11 cellular contexts compared by ENCODE assay signal in genomic region chr17:35557353-35557752, GRCh38. TPM values are rescaled to one million over a fixed set of nuclear protein-coding genes. Genes with fewer than 3 reads are reported as not detected.
"Had no signal": no experiment of that assay in that cellular context is flagged by ENCODE, and none has a peak within 500 bp of the region (broad histone marks: within the 10 kb centered on the region; RNA-seq: fewer than 3 reads in every experiment).

No MANE protein-coding gene starts in this region.

- FAIRE-seq: HepG2 had no signal

- H3K4me3 ChIP-seq: HAP-1 had no signal

- ATAC-seq: HCT116, HepG2 had no signal

- H3K4me3 Mint-ChIP-seq: HFFc6, IgD-negative memory B cell had no signal

- H3K36me3 Mint-ChIP-seq: IgD-negative memory B cell had no signal

- H3K4me1 ChIP-seq: HAP-1 had no signal

- H3K36me3 ChIP-seq: HAP-1 had no signal

- H3K27ac Mint-ChIP-seq: HFFc6, IgD-negative memory B cell had no signal

- H3K4me1 Mint-ChIP-seq: IgD-negative memory B cell had no signal

- H3K27ac ChIP-seq: HL-60 had no signal

- DNase-seq: GOT3, H7, HFFc6, KG1 had no signal

- H3K9me3 Mint-ChIP-seq: HFFc6, IgD-negative memory B cell had no signal

- H3K9me3 ChIP-seq: HAP-1 had no signal

RNA-seq across cellular contexts. Expression of gene SLFN14, which starts 3.3 kb away (rescaled TPM):
- total RNA-seq: H4, H7, HepG2, HFFc6, HT1080 had no signal
- polyA plus RNA-seq: HepG2, IgD-negative memory B cell had no signal

RNA-seq across cellular contexts. Expression of gene SLFN12L, which starts 19.9 kb away (rescaled TPM):
- total RNA-seq: H7, HepG2, HT1080 had no signal
- polyA plus RNA-seq: HepG2 had no signal
